ENCODE assay signal across 8 cellular contexts in the genomic region with DNA sequence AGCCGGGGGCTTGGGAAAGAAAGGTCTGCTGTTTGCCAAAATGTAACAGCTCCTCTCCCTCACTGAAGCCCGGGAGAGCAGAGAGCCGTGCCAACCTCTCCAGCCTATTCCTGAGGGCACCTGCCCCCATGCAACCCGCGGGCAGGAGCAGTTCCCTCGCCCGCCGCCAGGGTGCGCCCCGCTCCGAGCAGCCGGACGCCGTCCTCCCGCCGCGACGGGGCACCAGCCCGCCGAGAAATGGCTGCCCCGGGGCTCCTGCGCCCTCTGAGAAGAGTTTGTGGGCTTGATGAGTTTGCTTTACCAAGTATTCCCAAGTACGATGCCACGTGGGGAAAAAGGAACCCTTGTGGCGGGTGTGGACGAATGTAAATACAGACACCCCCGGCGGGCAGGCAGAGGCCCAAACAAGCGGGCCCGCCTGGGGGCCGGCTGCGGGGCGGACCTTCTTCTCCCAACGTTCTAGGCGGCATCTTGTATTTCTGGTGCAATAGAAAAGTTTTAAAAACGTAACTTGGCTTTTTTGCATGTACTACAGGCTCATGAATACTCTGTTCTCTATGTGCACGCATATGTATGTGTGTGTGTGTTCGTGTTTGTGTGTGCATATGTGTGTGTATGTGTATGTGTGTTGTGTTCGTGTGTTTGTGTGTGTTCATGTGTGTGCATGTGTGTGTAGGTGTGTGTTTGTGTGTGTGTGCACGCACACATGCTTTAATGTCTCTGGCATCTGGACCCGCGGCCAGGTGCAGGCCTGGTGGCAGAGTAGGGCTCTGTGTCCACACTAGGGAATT.
DNase-seq lines count a peak whose midpoint lies in the region; ATAC-seq, FAIRE-seq and TF ChIP-seq lines count a peak whose summit lies in the region.

No MANE protein-coding gene starts in this region.

- H3K4me3 ChIP-seq in GM23338, result 0 out of 2 replicates have a peak overlapping the region, but pooled peaks have one; percentile 41
- H3K4me3 ChIP-seq in HepG2 (replicated peaks in 1 of 3; ENCODE audit: insufficient read depth in 1 of 3, low read depth in 2 of 3, low read length in 3 of 3), result peak overlapping the region; percentile 66 to 81 (median 78)

- DNase-seq in EL (peak; percentile 55), GM23338 (ENCODE audit: low spot score) (peak; percentile 75), NCI-H1092 (lab: John Stamatoyannopoulos, UW) (peak; percentile 18), HepG2 (ENCODE audit: low spot score) (peak; percentile 35), H4 (ENCODE audit: low spot score) (no peak)
- DNase-seq in central memory CD4-positive, alpha-beta T cell, result peak; percentile 53
- DNase-seq in stimulated activated CD4-positive, alpha-beta T cell treated with anti-CD3 and anti-CD28 coated beads, TNF-alpha, amount 100 ng/mL, for 1 hour (ENCODE audit: low read depth in 3 of 3, low spot score in 1 of 3), result peak; percentile 37 to 89 (median 65)

- peak overlapping the region; percentile 99 for H2AFZ ChIP-seq in GM23338
- peak overlapping the region; percentile 92 for H2AFZ ChIP-seq in HepG2 (ENCODE audit: low read length)

- POLR2A ChIA-PET in HepG2 (lab: Yijun Ruan, JAX), result interaction anchor here (3.4 kb wide), 1 partner anchor 19 kb away, joined by 36 read pairs; no protein-coding TSS in a partner anchor

- H3K4me3 Mint-ChIP-seq in GM23338, result no peak overlapping the region

- ATAC-seq in GM23338 (peak; percentile 90), HepG2 (peak; percentile 67)
- ATAC-seq in activated CD4-positive, CD25-positive, alpha-beta regulatory T cell treated with anti-CD3 and anti-CD28 coated beads, Interleukin-2, amount 50 U/mL, for 24 hours, result peak; percentile 87 to 89

- H3K4me2 ChIP-seq in GM23338, result peak overlapping the region; percentile 64
- H3K4me2 ChIP-seq in HepG2 (ENCODE audit: low read depth, low read length), result peak overlapping the region; percentile 86

- H3K27me3 ChIP-seq in GM23338 (ENCODE audit: insufficient read depth) (no peaks in the 10 kb centered on the region), HepG2 (ENCODE audit: control insufficient read depth in 1 of 2, insufficient read depth in 2 of 2, low read length in 2 of 2) (peaks cover 0 to 4% of the 10 kb centered on the region in 2 experiments; a peak in 1 of 5 replicates)

- no TSS peak for BruUV-seq in HepG2 (replicated peaks; lab: Mats Ljungman, UMichigan)

- no peaks in the 10 kb centered on the region for H3K36me3 Mint-ChIP-seq in GM23338 (ENCODE audit: low read depth)

- 0 out of 3 replicates have a peak, but pooled peaks cover 3% of the 10 kb centered on the region for H3K9me3 Mint-ChIP-seq in GM23338

- H3K4me1 ChIP-seq in GM23338 (ENCODE audit: insufficient read depth) (no peaks in the 10 kb centered on the region), HepG2 (ENCODE audit: insufficient read depth, low read length) (peaks cover 62% of the 10 kb centered on the region)

- peak; percentile 89 to 93 for TF ChIP-seq CTCF in GM23338 (conservative IDR thresholded peaks at IDR 0.05; ENCODE audit: low read depth in 2 of 2)
- TF ChIP-seq CTCF in HepG2 (CRISPR knock-in tag; IDR thresholded peaks at IDR 0.05), result peak; percentile 90

- no peaks in the 10 kb centered on the region for H3K9me3 ChIP-seq in HepG2 (ENCODE audit: low read length)

- in situ Hi-C loops in HepG2 (cut with HindIII; ENCODE audit: extremely low pct_ligation_motif_present, low pct_unique_long_range_greater_than_20kb), result loop anchor here (10.0 kb wide), 1 partner anchor 166 kb away; the partner anchor contains the start of gene CHSY1

- H3K27ac ChIP-seq in GM23338 (ENCODE audit: low read depth) (no peak overlapping the region), HepG2 (ENCODE audit: extremely low read length, insufficient read depth, low read length) (peak overlapping the region; percentile 60)

- CTCF ChIA-PET in HepG2 (lab: Yijun Ruan, JAX; ENCODE audit: low intra/inter-chr PET ratio, low total read pairs), result interaction anchor here (1.6 to 5.4 kb wide), 2 partner anchors 74 to 168 kb away, joined by 6 to 37 read pairs; no protein-coding TSS in a partner anchor

- H3F3A ChIP-seq in GM23338 (replicated peaks; ENCODE audit: low read depth), result no peaks in the 10 kb centered on the region

- H3K27me3 Mint-ChIP-seq in GM23338 (ENCODE audit: insufficient read depth, low read depth, poor library complexity), result peaks cover 7% of the 10 kb centered on the region

- H3K36me3 ChIP-seq in GM23338 (ENCODE audit: insufficient read depth) (no peaks in the 10 kb centered on the region), HepG2 (replicated peaks in 1 of 2; ENCODE audit: control insufficient read depth in 1 of 2, insufficient read depth in 2 of 2, low read length in 2 of 2) (no peaks in the 10 kb centered on the region)

- peak; percentile 21 for FAIRE-seq in HepG2 (lab: Jason Lieb, UNC)

- no peak overlapping the region for H3K27ac Mint-ChIP-seq in GM23338

- H4K20me1 ChIP-seq in GM23338 (replicated peaks; ENCODE audit: insufficient read depth), result no peaks in the 10 kb centered on the region
- no peaks in the 10 kb centered on the region for H4K20me1 ChIP-seq in HepG2 (ENCODE audit: insufficient read depth, low read length)

- H3K4me1 Mint-ChIP-seq in GM23338, result peaks cover 10% of the 10 kb centered on the region; the same call in 2 of the 3 replicates

- H3K9ac ChIP-seq in HepG2 (ENCODE audit: insufficient read depth, low read depth, low read length), result peak overlapping the region; percentile 77

- TF ChIP-seq EP300 in HepG2 (IDR thresholded peaks at IDR 0.05; ENCODE audit: low read depth in 2 of 2, low read length in 2 of 2) (no peak), HepG2 (CRISPR knock-in tag; IDR thresholded peaks at IDR 0.05; ENCODE audit: borderline replicate concordance) (no peak)

- H3K9me2 ChIP-seq in GM23338 (ENCODE audit: insufficient read depth), result peaks cover 8% of the 10 kb centered on the region; the same call in 1 of the 2 replicates

- no peak; a peak in 1 of 4 replicates for TF ChIP-seq POLR2A in HepG2 (IDR thresholded peaks at IDR 0.05; ENCODE audit: insufficient read depth in 1 of 2, low read depth in 2 of 2, low read length in 2 of 2)

- peak; percentile 88 for TF ChIP-seq RAD21 in HepG2 (CRISPR knock-in tag; IDR thresholded peaks at IDR 0.05)

- 14% methylated on average over 29 of the region's 42 CpGs for WGBS in HepG2 (ENCODE audit: low lambda C conversion rate)

- H3K79me2 ChIP-seq in GM23338 (replicated peaks; ENCODE audit: insufficient read depth) (no peaks in the 10 kb centered on the region), HepG2 (ENCODE audit: insufficient read depth, low read length) (peaks cover 20% of the 10 kb centered on the region)

- intact Hi-C loops in HepG2 (cut with micrococcal nuclease; ENCODE audit: unreplicated experiment), result loop anchor here (1.0 to 2.0 kb wide), 2 partner anchors 74 to 169 kb away; no protein-coding TSS in a partner anchor

TF ChIP-seq in HepG2, 621 proteins besides CTCF, POLR2A, EP300 and RAD21 (continues in another document):
- TF ChIP-seq KLF12 (CRISPR knock-in tag; IDR thresholded peaks at IDR 0.05; ENCODE audit: borderline replicate concordance) (peak; percentile 59; the same call in 1 of the 2 replicates), KMT2A (CRISPR knock-in tag; IDR thresholded peaks at IDR 0.05) (peak; percentile 80; the same call in 1 of the 2 replicates), MAX (IDR thresholded peaks at IDR 0.05) (peak; percentile 56; the same call in 1 of the 2 replicates), CENPBD1 (CRISPR knock-in tag; IDR thresholded peaks at IDR 0.05; ENCODE audit: borderline replicate concordance, low read depth) (no peak), ZNF724P (CRISPR knock-in tag; IDR thresholded peaks at IDR 0.05; ENCODE audit: borderline replicate concordance) (no peak), ZNF282 (IDR thresholded peaks at IDR 0.05; ENCODE audit: partially characterized antibody) (no peak), TOE1 (CRISPR knock-in tag; IDR thresholded peaks at IDR 0.05) (no peak), NR3C1 (CRISPR knock-in tag; IDR thresholded peaks at IDR 0.05) (no peak), ZNF619 (CRISPR knock-in tag; IDR thresholded peaks at IDR 0.05) (no peak), ZFP36L1 (CRISPR knock-in tag; IDR thresholded peaks at IDR 0.05) (0 out of 2 replicates have a peak, but pooled peaks have one; percentile 3), PLSCR1 (CRISPR knock-in tag; IDR thresholded peaks at IDR 0.05; ENCODE audit: borderline replicate concordance) (no peak), RFX3 (CRISPR knock-in tag; IDR thresholded peaks at IDR 0.05) (no peak), SUZ12 (IDR thresholded peaks at IDR 0.05; ENCODE audit: low read depth, low read length) (no peak), ZNF3 (CRISPR knock-in tag; IDR thresholded peaks at IDR 0.05) (no peak), SKIL (CRISPR knock-in tag; IDR thresholded peaks at IDR 0.05; ENCODE audit: borderline replicate concordance) (no peak)
